In genomic region chr7:155490697-155491628, GRCh38 we compare ENCODE assay signal across 1 cellular context.
TF ChIP-seq lines count a peak whose summit lies in the region.

No MANE protein-coding gene starts in this region.

TF ChIP-seq in HepG2, 621 proteins besides CTCF, POLR2A, EP300 and RAD21 (continued from another document):
- TF ChIP-seq ZHX2 (IDR thresholded peaks at IDR 0.05; ENCODE audit: low read depth) (no peak), ZHX2 (CRISPR knock-in tag; IDR thresholded peaks at IDR 0.05; ENCODE audit: borderline replicate concordance) (no peak), ZBTB20 (CRISPR knock-in tag; IDR thresholded peaks at IDR 0.05; ENCODE audit: borderline replicate concordance, low read depth) (no peak), CCDC6 (CRISPR knock-in tag; IDR thresholded peaks at IDR 0.05) (no peak), NFYC (CRISPR knock-in tag; IDR thresholded peaks at IDR 0.05) (no peak)
TF ChIP-seq in HepG2: peak in this region for 0.
